ENCODE assay signal across 15 cellular contexts in the genomic region with DNA sequence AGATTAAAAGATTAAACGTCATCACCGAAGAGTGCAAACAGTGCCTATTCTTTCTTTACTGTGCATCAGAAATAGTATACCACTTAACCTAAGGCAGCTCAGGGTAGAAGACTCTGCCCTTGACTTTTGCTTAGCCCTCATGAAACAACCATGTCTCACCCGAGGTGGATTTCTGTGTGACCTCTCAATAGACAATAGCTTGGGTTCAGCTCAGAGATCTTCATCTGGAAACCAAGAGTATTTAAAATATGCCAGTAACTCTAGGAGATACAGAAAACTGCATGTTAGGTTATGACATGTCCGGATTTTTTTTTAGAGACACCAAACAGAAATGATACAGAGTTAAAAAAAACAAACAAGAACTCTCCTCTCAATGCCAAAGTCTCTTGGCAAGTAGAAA.
DNase-seq lines count a peak whose midpoint lies in the region; ATAC-seq and TF ChIP-seq lines count a peak whose summit lies in the region.
"Had no signal": no experiment of that assay in that cellular context is flagged by ENCODE, and none has a peak within 500 bp of the region (broad histone marks: within the 10 kb centered on the region; RNA-seq: fewer than 3 reads in every experiment).

No MANE protein-coding gene starts in this region.

- 54 to 68% (median 59%) methylated on average over 4 of the region's 4 CpGs for WGBS in heart left ventricle, 4 donors
- WGBS in testis, 2 donors: 47 to 52% methylated on average over 4 of the region's 4 CpGs

- H3K4me1 Mint-ChIP-seq in natural killer cell treated with Interleukin-12 subunit alpha and Interleukin-12 subunit beta and Interleukin-15 and Interleukin-18, amount 100 ng/mL, for 72 hours (ENCODE audit: low read depth in 2 of 2): peaks cover 38 to 46% of the 10 kb centered on the region in 2 donors

- TF ChIP-seq POLR2A in heart left ventricle (IDR thresholded peaks at IDR 0.05) (no peak), testis (IDR thresholded peaks at IDR 0.05) (no peak)

- H3K4me3 ChIP-seq in heart left ventricle (no peak overlapping the region), choroid plexus epithelial cell (ENCODE audit: low read depth, low read length) (no peak overlapping the region), testis (no peak overlapping the region)
- H3K4me3 ChIP-seq: HAP-1 had no signal

- peaks cover 3% of the 10 kb centered on the region for H3K9me3 Mint-ChIP-seq in natural killer cell treated with Interleukin-12 subunit alpha and Interleukin-12 subunit beta and Interleukin-15 and Interleukin-18, amount 100 ng/mL, for 72 hours

- H3K9me3 ChIP-seq in heart left ventricle (no peaks in the 10 kb centered on the region), testis (no peaks in the 10 kb centered on the region)
- H3K9me3 ChIP-seq: Caco-2, HAP-1 had no signal

- H3K27me3 Mint-ChIP-seq in natural killer cell treated with Interleukin-12 subunit alpha and Interleukin-12 subunit beta and Interleukin-15 and Interleukin-18, amount 100 ng/mL, for 72 hours: no peaks in the 10 kb centered on the region

- H3K27ac ChIP-seq in heart left ventricle (peak overlapping the region; percentile 64 to 92 (median 80)), testis (peak overlapping the region; percentile 79 to 81)

- no peak overlapping the region for H3K4me3 Mint-ChIP-seq in natural killer cell treated with Interleukin-12 subunit alpha and Interleukin-12 subunit beta and Interleukin-15 and Interleukin-18, amount 100 ng/mL, for 72 hours
- H3K4me3 Mint-ChIP-seq: CD14-positive monocyte had no signal

- H3K27me3 ChIP-seq in heart left ventricle (no peaks in the 10 kb centered on the region), testis (no peaks in the 10 kb centered on the region)

- H3K27ac Mint-ChIP-seq in natural killer cell treated with Interleukin-12 subunit alpha and Interleukin-12 subunit beta and Interleukin-15 and Interleukin-18, amount 100 ng/mL, for 72 hours: peak overlapping the region; percentile 32 to 84

- H3K36me3 ChIP-seq in heart left ventricle (peaks cover 0 to 5% (median 0%) of the 10 kb centered on the region in 9 donors), testis (ENCODE audit: low read depth, missing control alignments) (no peaks in the 10 kb centered on the region)
- H3K36me3 ChIP-seq: HAP-1 had no signal

- H3K36me3 Mint-ChIP-seq in natural killer cell treated with Interleukin-12 subunit alpha and Interleukin-12 subunit beta and Interleukin-15 and Interleukin-18, amount 100 ng/mL, for 72 hours: no peaks in the 10 kb centered on the region

- DNase-seq in heart left ventricle: no peak
- no peak for DNase-seq in Right ventricle myocardium superior
- peak; percentile 32 for DNase-seq in choroid plexus epithelial cell (ENCODE audit: low read depth)
- no peak for DNase-seq in natural killer cell treated with Interleukin-12 subunit alpha and Interleukin-12 subunit beta and Interleukin-15 and Interleukin-18, amount 100 ng/mL, for 72 hours (ENCODE audit: low spot score)
- no peak for DNase-seq in testis
- no peak for DNase-seq in activated CD8-positive, alpha-beta memory T cell treated with anti-CD3 and anti-CD28 coated beads for 24 hours
- no peak for DNase-seq in superior temporal gyrus (ENCODE audit: extremely low spot score)
- DNase-seq in H4 (ENCODE audit: low spot score): no peak
- DNase-seq: Caco-2, MV-4-11, NCI-H1417 treated with DMSO at 0.1 percent for 48 hours, NCI-H2029, NCI-H524 treated with DMSO at 0.1 percent for 48 hours had no signal

- ATAC-seq in heart left ventricle (no peak), Right ventricle myocardium superior (ENCODE audit: poor library complexity) (no peak)
- no peak for ATAC-seq in natural killer cell treated with Interleukin-12 subunit alpha and Interleukin-12 subunit beta and Interleukin-15 and Interleukin-18, amount 100 ng/mL, for 72 hours

- intact Hi-C loops in heart left ventricle (cut with DNase I) (loop anchor here in 5 of 10 donors (5.0 to 10.0 kb wide), 2 partner anchors 70 to 72 kb away; no protein-coding TSS in a partner anchor), Right ventricle myocardium superior (cut with DNase I) (no loop called here), testis (cut with DNase I; ENCODE audit: low total_unique reads) (no loop called here)

- TF ChIP-seq CTCF in heart left ventricle (IDR thresholded peaks at IDR 0.05): no peak
- no peak for TF ChIP-seq CTCF in choroid plexus epithelial cell (conservative IDR thresholded peaks at IDR 0.05; ENCODE audit: low read depth, low read length)
- no peak for TF ChIP-seq CTCF in testis (IDR thresholded peaks at IDR 0.05)

- H3K4me1 ChIP-seq in heart left ventricle: peaks cover 0 to 74% (median 25%) of the 10 kb centered on the region in 12 donors
- peaks cover 60% of the 10 kb centered on the region for H3K4me1 ChIP-seq in testis
